In genomic region chr18:66587430-66587829, GRCh38 we compare ENCODE assay signal across 26 cellular contexts. TPM values are rescaled to one million over a fixed set of nuclear protein-coding genes. Genes with fewer than 3 reads are reported as not detected.
"Had no signal": no experiment of that assay in that cellular context is flagged by ENCODE, and none has a peak within 500 bp of the region (broad histone marks: within the 10 kb centered on the region; RNA-seq: fewer than 3 reads in every experiment).

No MANE protein-coding gene starts in this region.

- ATAC-seq: mucosa of descending colon; naive thymus-derived CD4-positive, alpha-beta T cell; natural killer cell treated with Interleukin-12 subunit alpha and Interleukin-12 subunit beta and Interleukin-15 and Interleukin-18, amount 100 ng/mL, for 72 hours; right lobe of liver; stimulated activated memory B cell treated with anti-CD40 and anti-IgM and Interleukin-4, amounts not matched to agents 10 μg/mL and 1 μg/mL and 100 μg/mL, for 72 hours; stimulated activated naive CD8-positive, alpha-beta T cell treated with anti-CD3 and anti-CD28 coated beads, Interleukin-15, amount 100 ng/mL, for 72 hours had no signal

- H3K27ac ChIP-seq: left ventricle myocardium inferior, ovary, right atrium auricular region, right lobe of liver, uterus had no signal

- H3K4me3 ChIP-seq: left ventricle myocardium inferior, lung, mucosa of descending colon, ovary, right atrium auricular region, right lobe of liver, smooth muscle cell, tibial nerve, uterus had no signal

- H3K4me1 ChIP-seq: left ventricle myocardium inferior, right atrium auricular region, right lobe of liver, uterus had no signal

- H3K9me3 ChIP-seq: left ventricle myocardium inferior, mucosa of descending colon, ovary, right atrium auricular region, right lobe of liver, tibial nerve, uterus had no signal

- H3K27me3 ChIP-seq: ovary, right atrium auricular region, right lobe of liver, tibial nerve, uterus had no signal

- H3K4me2 ChIP-seq: smooth muscle cell had no signal

- H3K36me3 ChIP-seq: left ventricle myocardium inferior, ovary, right atrium auricular region, right lobe of liver, tibial nerve, uterus had no signal

- DNase-seq: islet precursor cell; left ventricle myocardium inferior; midbrain; mucosa of descending colon; naive thymus-derived CD4-positive, alpha-beta T cell; ovary; right lobe of liver; stimulated activated CD4-positive, alpha-beta T cell treated with anti-CD3 and anti-CD28 coated beads, Interleukin-1b, Interleukin-23, amount 100 ng/mL, for 48 hours; stimulated activated CD4-positive, alpha-beta T cell treated with anti-CD3 and anti-CD28 coated beads, Interleukin-2, amount 100 ng/mL, for 48 hours; stimulated activated CD4-positive, alpha-beta T cell treated with anti-CD3 and anti-CD28 coated beads, Interleukin-4, amount 100 ng/mL, for 4 hours; stimulated activated CD8-positive, alpha-beta memory T cell treated with anti-CD3 and anti-CD28 coated beads, Interleukin-4, amount 100 ng/mL, for 48 hours; stimulated activated naive CD4-positive, alpha-beta T cell treated with Interleukin-2 at 50 U/mL for 16 hours; stimulated activated naive CD8-positive, alpha-beta T cell treated with anti-CD3 and anti-CD28 coated beads, Interleukin-15, amount 100 ng/mL, for 72 hours; substantia nigra; uterus had no signal

RNA-seq across cellular contexts. Expression of gene CDH19, which starts 16.5 kb away (rescaled TPM):
- total RNA-seq: kidney epithelial cell; myocyte; naive thymus-derived CD4-positive, alpha-beta T cell; natural killer cell treated with Interleukin-12 subunit alpha and Interleukin-12 subunit beta and Interleukin-15 and Interleukin-18, amount 100 ng/mL, for 72 hours; progenitor cell of endocrine pancreas; pulmonary artery endothelial cell; renal cortical epithelial cell; smooth muscle cell had no signal
